In the genomic region with DNA sequence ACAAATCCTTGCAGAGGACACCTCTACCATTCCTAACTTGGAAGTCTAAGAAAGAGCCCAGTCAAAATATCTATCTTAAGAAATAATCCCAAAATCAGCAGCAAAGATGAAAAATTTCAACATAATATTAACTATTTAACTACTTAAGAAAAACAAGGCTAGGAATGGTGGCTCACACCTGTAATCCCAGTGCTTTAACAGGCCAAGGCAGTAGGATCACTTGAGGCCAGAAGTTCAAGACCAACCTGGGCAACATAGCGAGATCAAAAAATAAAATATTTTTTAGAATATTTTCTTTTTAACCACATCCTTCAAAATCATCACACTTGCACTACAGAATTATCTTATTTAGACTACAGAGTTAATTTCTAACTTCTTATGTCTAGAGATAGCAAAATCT, we compare ENCODE assay signal across 23 cellular contexts. TPM values are rescaled to one million over a fixed set of nuclear protein-coding genes. Genes with fewer than 3 reads are reported as not detected.
DNase-seq lines count a peak whose midpoint lies in the region; ATAC-seq and TF ChIP-seq lines count a peak whose summit lies in the region.
"Had no signal": no experiment of that assay in that cellular context is flagged by ENCODE, and none has a peak within 500 bp of the region (broad histone marks: within the 10 kb centered on the region; RNA-seq: fewer than 3 reads in every experiment).

No MANE protein-coding gene starts in this region.

- H3K27me3 ChIP-seq in GM23248 (replicated peaks; ENCODE audit: insufficient read depth) (no peaks in the 10 kb centered on the region), hepatocyte (no peaks in the 10 kb centered on the region), sigmoid colon (no peaks in the 10 kb centered on the region)
- H3K27me3 ChIP-seq: MG63 had no signal

- POLR2A ChIA-PET in WTC11 (lab: Charles Lee) = interaction anchor here (1.4 kb wide), 1 partner anchor 67 kb away, joined by 3 read pairs; no protein-coding TSS in a partner anchor

- no peak for TF ChIP-seq CTCF in WTC11 (IDR thresholded peaks at IDR 0.05)
- TF ChIP-seq CTCF in hepatocyte (IDR thresholded peaks at IDR 0.05; ENCODE audit: poor library complexity) = no peak
- no peak for TF ChIP-seq CTCF in sigmoid colon (IDR thresholded peaks at IDR 0.05)

- H3K79me2 ChIP-seq in GM23248 (ENCODE audit: insufficient read depth) (peaks cover 93% of the 10 kb centered on the region), hepatocyte (peaks cover 98% of the 10 kb centered on the region)

- no peaks in the 10 kb centered on the region for H3K36me3 ChIP-seq in GM23248 (ENCODE audit: low read depth)
- H3K36me3 ChIP-seq in hepatocyte (replicated peaks; ENCODE audit: insufficient read depth, low read depth) = no peaks in the 10 kb centered on the region
- H3K36me3 ChIP-seq in sigmoid colon = no peaks in the 10 kb centered on the region
- H3K36me3 ChIP-seq: stomach had no signal

- no peak for ATAC-seq in WTC11
- no peak for ATAC-seq in GM21825 (IDR thresholded peaks at IDR 0.05; ENCODE audit: unreplicated experiment)
- ATAC-seq: natural killer cell, T-cell had no signal

- H3K9me2 ChIP-seq in GM23248 (ENCODE audit: insufficient read depth) (no peaks in the 10 kb centered on the region), hepatocyte (replicated peaks; ENCODE audit: insufficient read depth) (no peaks in the 10 kb centered on the region)

- no peak overlapping the region for H2AFZ ChIP-seq in GM23248
- no peak overlapping the region for H2AFZ ChIP-seq in hepatocyte

- H3K9ac ChIP-seq in GM23248 = no peak overlapping the region

- DNase-seq in GM23248 (no peak), WTC11 (ENCODE audit: low spot score) (no peak), hepatocyte (ENCODE audit: low spot score) (no peak), sigmoid colon (no peak), GM19240 (ENCODE audit: insufficient read length, low spot score) (no peak), NCI-H526 (lab: John Stamatoyannopoulos, UW) (no peak), SHP77 treated with DMSO at 0.1 percent for 48 hours (lab: John Stamatoyannopoulos, UW) (no peak)
- DNase-seq: activated CD4-positive, alpha-beta T cell treated with anti-CD3 and anti-CD28 coated beads for 48 hours; activated naive CD8-positive, alpha-beta T cell treated with anti-CD3 and anti-CD28 coated beads for 36 hours; dermis blood vessel endothelial cell; DMS 273 treated with DMSO at 0.1 percent for 48 hours; MG63; natural killer cell; NCI-H1417 treated with DMSO at 0.1 percent for 48 hours; NCI-H69; Right ventricle myocardium superior; stimulated activated CD4-positive, alpha-beta T cell treated with anti-CD3 and anti-CD28 coated beads, Interleukin-4, amount 100 ng/mL, for 4 hours; stomach; T-cell had no signal

- intact Hi-C loops in sigmoid colon (cut with DNase I) = loop anchor here (10.0 kb wide), 1 partner anchor 507 kb away; a partner anchor contains a TSS

- in situ Hi-C loops in GM23248 (cut with MboI) = loop anchor here (5.0 kb wide), 1 partner anchor 60 kb away; no protein-coding TSS in a partner anchor

- no peaks in the 10 kb centered on the region for H3K9me3 Mint-ChIP-seq in WTC11
- H3K9me3 Mint-ChIP-seq: activated naive CD8-positive, alpha-beta T cell treated with anti-CD3 and anti-CD28 coated beads for 36 hours; activated T-helper 2 cell treated with anti-CD3 and anti-CD28 coated beads, Interferon-gamma antibody, Interleukin-2, Interleukin-4, amounts not matched to agents 10 μg/mL and 5 μg/mL and 100 μg/mL, durations not matched to agents 14 hours and 24 hours and 36 hours; IgD-negative memory B cell; natural killer cell; T-cell had no signal

- H4K20me1 ChIP-seq in GM23248 (ENCODE audit: insufficient read depth) (peaks cover 4% of the 10 kb centered on the region), hepatocyte (ENCODE audit: insufficient read depth, poor library complexity, severe bottlenecking) (peaks cover 83% of the 10 kb centered on the region)

- no peak for TF ChIP-seq EP300 in sigmoid colon (IDR thresholded peaks at IDR 0.05)

- peak overlapping the region; percentile 52 for H3K27ac Mint-ChIP-seq in WTC11
- H3K27ac Mint-ChIP-seq: activated naive CD8-positive, alpha-beta T cell treated with anti-CD3 and anti-CD28 coated beads for 36 hours; activated T-helper 2 cell treated with anti-CD3 and anti-CD28 coated beads, Interferon-gamma antibody, Interleukin-2, Interleukin-4, amounts not matched to agents 10 μg/mL and 5 μg/mL and 100 μg/mL, durations not matched to agents 14 hours and 24 hours and 36 hours; IgD-negative memory B cell; natural killer cell; T-cell had no signal

- peak overlapping the region; percentile 82 for H3K27ac ChIP-seq in GM23248
- no peak overlapping the region for H3K27ac ChIP-seq in hepatocyte
- peak overlapping the region in 3 of 4 donors; percentile 98 to 100 (median 99) for H3K27ac ChIP-seq in sigmoid colon
- H3K27ac ChIP-seq: C4-2B had no signal

- 100% methylated on average over 1 of the region's 1 CpG for WGBS in GM23248 (ENCODE audit: low coverage in 1 of 2, low lambda C conversion rate in 2 of 2, missing lambda C conversion rate in 2 of 2), 2 experiments
- 91% methylated on average over 1 of the region's 1 CpG for WGBS in hepatocyte (ENCODE audit: low lambda C conversion rate, missing lambda C conversion rate)
- 89 to 95% methylated on average over 1 of the region's 1 CpG for WGBS in sigmoid colon, 2 donors

- H3K9me3 ChIP-seq in GM23248 (ENCODE audit: low read depth) (no peaks in the 10 kb centered on the region), hepatocyte (ENCODE audit: low read depth) (no peaks in the 10 kb centered on the region), sigmoid colon (no peaks in the 10 kb centered on the region)
- H3K9me3 ChIP-seq: MG63, stomach had no signal

- H3K4me1 ChIP-seq in GM23248 (ENCODE audit: insufficient read depth) (peaks cover 63% of the 10 kb centered on the region), hepatocyte (ENCODE audit: insufficient read depth) (peaks cover 44% of the 10 kb centered on the region), sigmoid colon (peaks cover 0 to 81% (median 72%) of the 10 kb centered on the region in 4 donors)

- peaks cover 66% of the 10 kb centered on the region for H3F3A ChIP-seq in GM23248 (ENCODE audit: insufficient read depth)

- no peak for TF ChIP-seq POLR2A in sigmoid colon (IDR thresholded peaks at IDR 0.05)

- H3K4me2 ChIP-seq in GM23248 (ENCODE audit: unreplicated experiment) (peak overlapping the region; percentile 90), hepatocyte (peak overlapping the region; percentile 87)

- H3K4me1 Mint-ChIP-seq in WTC11 = peaks cover 69% of the 10 kb centered on the region

- H3K27me3 Mint-ChIP-seq in WTC11 (ENCODE audit: low read depth) = no peaks in the 10 kb centered on the region

- H3K4me3 ChIP-seq in GM23248 = peak overlapping the region; percentile 95; the same call in 1 of the 2 replicates
- H3K4me3 ChIP-seq in hepatocyte = no peak overlapping the region
- H3K4me3 ChIP-seq in sigmoid colon = peak overlapping the region in 2 of 4 donors; percentile 85 to 92
- H3K4me3 ChIP-seq: MG63 had no signal

- CTCF ChIA-PET in WTC11 (lab: Charles Lee) = interaction anchor here (2.5 to 4.1 kb wide), 2 partner anchors 68 to 122 kb away, joined by 10 to 20 read pairs; no protein-coding TSS in a partner anchor

- no peak overlapping the region for H3K4me3 Mint-ChIP-seq in WTC11
- H3K4me3 Mint-ChIP-seq: activated naive CD8-positive, alpha-beta T cell treated with anti-CD3 and anti-CD28 coated beads for 36 hours; IgD-negative memory B cell; natural killer cell; T-cell had no signal

- peaks cover 8% of the 10 kb centered on the region; the same call in 1 of the 2 replicates for H3K36me3 Mint-ChIP-seq in WTC11
- H3K36me3 Mint-ChIP-seq: activated naive CD8-positive, alpha-beta T cell treated with anti-CD3 and anti-CD28 coated beads for 36 hours; IgD-negative memory B cell; natural killer cell had no signal

TF ChIP-seq in WTC11, 78 proteins besides CTCF, POLR2A, EP300 and RAD21:
- TF ChIP-seq ZNF121 (CRISPR knock-in tag; IDR thresholded peaks at IDR 0.05) = peak; percentile 79; the same call in 1 of the 2 replicates
- TF ChIP-seq, protein P1, sequence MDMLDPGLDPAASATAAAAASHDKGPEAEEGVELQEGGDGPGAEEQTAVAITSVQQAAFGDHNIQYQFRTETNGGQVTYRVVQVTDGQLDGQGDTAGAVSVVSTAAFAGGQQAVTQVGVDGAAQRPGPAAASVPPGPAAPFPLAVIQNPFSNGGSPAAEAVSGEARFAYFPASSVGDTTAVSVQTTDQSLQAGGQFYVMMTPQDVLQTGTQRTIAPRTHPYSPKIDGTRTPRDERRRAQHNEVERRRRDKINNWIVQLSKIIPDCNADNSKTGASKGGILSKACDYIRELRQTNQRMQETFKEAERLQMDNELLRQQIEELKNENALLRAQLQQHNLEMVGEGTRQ (CRISPR knock-in tag; IDR thresholded peaks at IDR 0.05) = no peak

RNA-seq across cellular contexts. Expression of a gene that starts 4.9 kb away (rescaled TPM):
- total RNA-seq in GM23248 (2014; rRNA removed; shearing (Covaris generic)) = 200 and 213 TPM in 2 replicates
- 359 and 365 TPM in 2 replicates for polyA plus RNA-seq in GM23248 (2016; fragmentation: Nextera tagmentation; extraction: Ambion mirVana)
- 183 to 187 TPM (median 185 TPM) in 3 replicates for total RNA-seq in WTC11 (2021)
- 255 and 256 TPM in 2 replicates for total RNA-seq in hepatocyte
- 416 and 420 TPM in 2 replicates for polyA plus RNA-seq in hepatocyte
- 100 to 1,000 TPM; 157 to 247 (median 170) TPM for total RNA-seq in sigmoid colon
- polyA plus RNA-seq in sigmoid colon = 10 to 100 TPM; 58.3 to 96.4 (median 80.2) TPM
